Comparison of ENCODE assay signal across 10 cellular contexts in genomic region chr14:99809376-99809775, GRCh38. TPM values are rescaled to one million over a fixed set of nuclear protein-coding genes. Genes with fewer than 3 reads are reported as not detected.
DNase-seq lines count a peak whose midpoint lies in the region; ATAC-seq and TF ChIP-seq lines count a peak whose summit lies in the region.
"Had no signal": no experiment of that assay in that cellular context is flagged by ENCODE, and none has a peak within 500 bp of the region (broad histone marks: within the 10 kb centered on the region; RNA-seq: fewer than 3 reads in every experiment).

No MANE protein-coding gene starts in this region.

- WGBS in hepatocyte (ENCODE audit: low lambda C conversion rate, missing lambda C conversion rate), result 63% methylated on average over 9 of the region's 9 CpGs
- WGBS in spleen, 5 donors, result 79 to 91% (median 87%) methylated on average over 7 to 9 of the region's 9 CpGs

- peak; percentile 81 for DNase-seq in hepatocyte (ENCODE audit: low spot score)
- DNase-seq in spleen, result no peak
- DNase-seq: activated naive CD4-positive, alpha-beta T cell; stimulated activated naive B cell treated with anti-CD40 and anti-IgM and Interleukin-4, amounts not matched to agents 10 μg/mL and 1 μg/mL and 100 μg/mL, for 72 hours had no signal

- no peak for TF ChIP-seq CTCF in C4-2B (conservative IDR thresholded peaks at IDR 0.05)
- TF ChIP-seq CTCF in brain (conservative IDR thresholded peaks at IDR 0.05), result no peak
- TF ChIP-seq CTCF in hepatocyte (IDR thresholded peaks at IDR 0.05; ENCODE audit: poor library complexity), result no peak
- no peak for TF ChIP-seq CTCF in spleen (IDR thresholded peaks at IDR 0.05 in 8 of 11, conservative IDR thresholded peaks at IDR 0.05 in 3 of 11)

- H3K27me3 ChIP-seq in hepatocyte, result no peaks in the 10 kb centered on the region
- no peaks in the 10 kb centered on the region for H3K27me3 ChIP-seq in skeletal muscle tissue (ENCODE audit: control insufficient read depth in 3 of 3, insufficient read depth in 3 of 3, low read length in 3 of 3)
- peaks cover 0 to 29% (median 0%) of the 10 kb centered on the region in 7 donors for H3K27me3 ChIP-seq in spleen (replicated peaks in 1 of 7)

- H3K9me3 Mint-ChIP-seq in brain, result no peaks in the 10 kb centered on the region
- H3K9me3 Mint-ChIP-seq: stimulated activated naive B cell treated with anti-CD40 and anti-IgM and Interleukin-4, amounts not matched to agents 10 μg/mL and 1 μg/mL and 100 μg/mL, for 72 hours had no signal

- H3K9me2 ChIP-seq in hepatocyte (replicated peaks; ENCODE audit: insufficient read depth), result no peaks in the 10 kb centered on the region

- H3K27ac Mint-ChIP-seq in brain, result peak overlapping the region; percentile 52 to 95 (median 69)
- H3K27ac Mint-ChIP-seq: stimulated activated naive B cell treated with anti-CD40 and anti-IgM and Interleukin-4, amounts not matched to agents 10 μg/mL and 1 μg/mL and 100 μg/mL, for 72 hours had no signal

- H3K9me3 ChIP-seq in hepatocyte (ENCODE audit: low read depth), result no peaks in the 10 kb centered on the region
- no peaks in the 10 kb centered on the region for H3K9me3 ChIP-seq in skeletal muscle tissue (ENCODE audit: control insufficient read depth in 3 of 3, low read length in 3 of 3)
- H3K9me3 ChIP-seq in spleen, result no peaks in the 10 kb centered on the region

- peak overlapping the region; percentile 42 to 55 (median 55) for H3K9ac ChIP-seq in skeletal muscle tissue (ENCODE audit: low read depth in 1 of 3, low read length in 3 of 3)

- H4K20me1 ChIP-seq in hepatocyte (ENCODE audit: insufficient read depth, poor library complexity, severe bottlenecking), result no peaks in the 10 kb centered on the region

- TF ChIP-seq POLR2A in spleen (IDR thresholded peaks at IDR 0.05), result no peak

- H2AFZ ChIP-seq in hepatocyte, result no peak overlapping the region

- peaks cover 25% of the 10 kb centered on the region for H3K4me1 ChIP-seq in hepatocyte (ENCODE audit: insufficient read depth)
- peaks cover 21 to 28% (median 28%) of the 10 kb centered on the region in 3 donors for H3K4me1 ChIP-seq in skeletal muscle tissue (ENCODE audit: control insufficient read depth in 3 of 3, insufficient read depth in 3 of 3, low read length in 3 of 3)
- peaks cover 0 to 4% (median 0%) of the 10 kb centered on the region in 6 donors for H3K4me1 ChIP-seq in spleen

- H3K4me2 ChIP-seq in hepatocyte, result peak overlapping the region; percentile 41

- no peak overlapping the region for H3K4me3 ChIP-seq in hepatocyte
- no peak overlapping the region for H3K4me3 ChIP-seq in skeletal muscle tissue (ENCODE audit: low read length in 3 of 3)
- no peak overlapping the region for H3K4me3 ChIP-seq in spleen

- peaks cover 91% of the 10 kb centered on the region for H3K4me1 Mint-ChIP-seq in brain
- H3K4me1 Mint-ChIP-seq: stimulated activated naive B cell treated with anti-CD40 and anti-IgM and Interleukin-4, amounts not matched to agents 10 μg/mL and 1 μg/mL and 100 μg/mL, for 72 hours had no signal

- H3K27ac ChIP-seq in C4-2B (peak overlapping the region; percentile 68), hepatocyte (peak overlapping the region; percentile 79), skeletal muscle tissue (ENCODE audit: low read depth, low read length) (peak overlapping the region; percentile 45), spleen (no peak overlapping the region)

- peak overlapping the region in 2 of 5 experiments; percentile 23 to 30 for H3K4me3 Mint-ChIP-seq in brain
- H3K4me3 Mint-ChIP-seq: stimulated activated naive B cell treated with anti-CD40 and anti-IgM and Interleukin-4, amounts not matched to agents 10 μg/mL and 1 μg/mL and 100 μg/mL, for 72 hours had no signal

- ATAC-seq in HG03280 (IDR thresholded peaks at IDR 0.05; ENCODE audit: unreplicated experiment) (no peak), GM19397 (IDR thresholded peaks at IDR 0.05; ENCODE audit: unreplicated experiment) (no peak), GM18502 (IDR thresholded peaks at IDR 0.05; ENCODE audit: poor library complexity, unreplicated experiment) (no peak)
- ATAC-seq: stimulated activated naive B cell treated with anti-CD40 and anti-IgM and Interleukin-4, amounts not matched to agents 10 μg/mL and 1 μg/mL and 100 μg/mL, for 72 hours had no signal

- peaks cover 5% of the 10 kb centered on the region for H3K27me3 Mint-ChIP-seq in brain

- H3K36me3 Mint-ChIP-seq in brain, result no peaks in the 10 kb centered on the region
- H3K36me3 Mint-ChIP-seq: stimulated activated naive B cell treated with anti-CD40 and anti-IgM and Interleukin-4, amounts not matched to agents 10 μg/mL and 1 μg/mL and 100 μg/mL, for 72 hours had no signal

- H3K36me3 ChIP-seq in hepatocyte (replicated peaks; ENCODE audit: insufficient read depth, low read depth) (no peaks in the 10 kb centered on the region), skeletal muscle tissue (ENCODE audit: control insufficient read depth in 3 of 3, insufficient read depth in 3 of 3, low read length in 3 of 3) (no peaks in the 10 kb centered on the region), spleen (no peaks in the 10 kb centered on the region)

- peaks cover 61% of the 10 kb centered on the region for H3K79me2 ChIP-seq in hepatocyte

- intact Hi-C loops in spleen (cut with DNase I; ENCODE audit: low total_unique reads), result no loop called here

RNA-seq across cellular contexts. Expression of gene EML1, which starts 16.2 kb away (rescaled TPM):
- polyA plus RNA-seq in brain (ENCODE audit: insufficient read depth, low read depth, low replicate concordance) (13.4 TPM), hepatocyte (21.6 and 22.9 TPM in 2 replicates), spleen (1 to 10 TPM; 1.8 to 2.2 (median 2.2) TPM)
- total RNA-seq in hepatocyte (31.8 and 31.9 TPM in 2 replicates), skeletal muscle tissue (37.6 TPM), spleen (10 to 100 TPM in 2 of 7 donors, 1 to 10 TPM in 5; 4.6 to 15.5 (median 6.9) TPM)

Comparison
In these comparisons a context has a peak if more than half of its experiments do, and no peak if none do; other contexts are left out.
1. H3K27ac ChIP-seq: peak in C4-2B (single experiment), hepatocyte (single experiment) and skeletal muscle tissue (single experiment); none in spleen (0 of 8).